Comparison of ENCODE assay signal across 20 cellular contexts in the genomic region with DNA sequence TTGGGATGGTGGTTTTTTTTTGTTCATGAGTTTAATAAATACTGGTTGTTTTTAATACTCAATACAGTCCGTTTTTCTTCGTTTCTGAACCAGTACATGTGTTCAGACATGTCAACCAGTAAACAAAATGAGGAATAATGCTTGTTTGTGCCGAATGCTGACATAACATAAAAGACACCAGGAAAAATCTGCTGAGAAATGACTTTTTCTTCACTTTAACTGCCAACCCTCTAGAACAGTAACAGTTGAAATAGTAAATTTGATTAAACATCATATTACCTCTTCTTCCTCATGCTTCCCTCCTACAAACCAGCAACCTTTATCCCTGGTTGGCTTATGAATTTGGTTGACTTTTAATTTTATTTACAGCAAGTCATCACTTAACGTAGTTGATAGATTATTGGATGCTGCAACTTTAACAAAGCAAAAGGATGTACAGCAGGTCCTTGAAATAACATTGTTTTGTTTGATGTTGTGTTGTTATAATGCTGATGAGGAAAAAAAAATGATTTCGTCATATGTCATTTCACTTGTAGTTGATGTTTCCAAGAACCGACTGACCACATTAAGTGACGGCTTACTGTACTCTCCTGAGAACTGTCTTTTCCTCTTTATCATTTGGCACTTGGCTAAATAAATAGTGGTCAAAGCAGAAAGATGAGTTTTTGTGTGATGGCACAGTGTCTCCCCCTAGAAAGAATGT.
A peak's percentile ranks its signal among the peaks of the same experiment; 100 is the strongest.
DNase-seq lines count a peak whose midpoint lies in the region; ATAC-seq, FAIRE-seq and TF ChIP-seq lines count a peak whose summit lies in the region.
"Had no signal": no experiment of that assay in that cellular context is flagged by ENCODE, and none has a peak within 500 bp of the region (broad histone marks: within the 10 kb centered on the region; RNA-seq: fewer than 3 reads in every experiment).

No MANE protein-coding gene starts in this region.

- no peak overlapping the region for H4K91ac ChIP-seq in IMR-90 (ENCODE audit: insufficient read depth, low read depth, low read length)

- H3K4me2 ChIP-seq in A549 = no peak overlapping the region
- no peak overlapping the region for H3K4me2 ChIP-seq in IMR-90 (ENCODE audit: low read depth, low read length)

- no peak for TF ChIP-seq RAD21 in A549 (conservative IDR thresholded peaks at IDR 0.05 in 1 of 2, IDR thresholded peaks at IDR 0.05 in 1 of 2)
- TF ChIP-seq RAD21 in IMR-90 (IDR thresholded peaks at IDR 0.05; ENCODE audit: low read length) = no peak

- no TSS peak for BruUV-seq in IMR-90 (replicated peaks; lab: Mats Ljungman, UMichigan)

- no peaks in the 10 kb centered on the region for H3K27me3 ChIP-seq in IMR-90 (ENCODE audit: control insufficient read depth, insufficient read depth, low read length)
- H3K27me3 ChIP-seq: BE2C had no signal

- H3K27ac ChIP-seq in A549 (no peak overlapping the region), IMR-90 (ENCODE audit: insufficient read depth, low read length) (no peak overlapping the region)

- H4K8ac ChIP-seq in IMR-90 (ENCODE audit: low read depth in 2 of 2, low read length in 2 of 2) = no peak overlapping the region

- POLR2A ChIA-PET in A549 (lab: Yijun Ruan, JAX) (no interaction called here), IMR-90 (lab: Charles Lee; ENCODE audit: unreplicated experiment) (no interaction called here)

- H3K14ac ChIP-seq in IMR-90 (replicated peaks; ENCODE audit: low read depth, low read length) = no peak overlapping the region

- no peak overlapping the region for H3K23ac ChIP-seq in IMR-90 (ENCODE audit: low read depth, low read length)

- H3K56ac ChIP-seq in IMR-90 (ENCODE audit: extremely low read depth, insufficient read depth, low read length) = no peak overlapping the region

- H2AK5ac ChIP-seq in IMR-90 (ENCODE audit: low read depth, low read length) = no peak overlapping the region

- no peak for TF ChIP-seq EP300 in A549 (IDR thresholded peaks at IDR 0.05)

- DNase-seq in A549 (ENCODE audit: low read depth in 1 of 2, low spot score in 1 of 2) (no peak), IMR-90 (no peak), RPMI8226 (peak; percentile 7), mesothelial cell of epicardium (ENCODE audit: low spot score in 2 of 2, unreplicated experiment in 2 of 2) (no peak), T-helper 1 cell (no peak)
- DNase-seq: ACHN; BE2C; C1 segment of cervical spinal cord; CD4-positive, CD25-positive, alpha-beta regulatory T cell; CD8-positive, alpha-beta memory T cell; COR-L47; DMS79; GDM1; GOT3; H7; HFFc6; KBM-7 had no signal

- H3K4me3 Mint-ChIP-seq in dendritic cell treated with granulocyte-macrophage colony-stimulating factor and Interleukin-4, amounts not matched to agents 40 ng/mL and 50 ng/mL, for 4 days = no peak overlapping the region
- no peak overlapping the region for H3K4me3 Mint-ChIP-seq in mesothelial cell of epicardium
- H3K4me3 Mint-ChIP-seq: CD4-positive, CD25-positive, alpha-beta regulatory T cell; CD8-positive, alpha-beta memory T cell; HFFc6 had no signal

- peaks cover 10% of the 10 kb centered on the region for H3K4me1 Mint-ChIP-seq in dendritic cell treated with granulocyte-macrophage colony-stimulating factor and Interleukin-4, amounts not matched to agents 40 ng/mL and 50 ng/mL, for 4 days (ENCODE audit: low read depth)
- H3K4me1 Mint-ChIP-seq in mesothelial cell of epicardium = no peaks in the 10 kb centered on the region

- CTCF ChIA-PET in A549 (lab: Yijun Ruan, JAX) (interaction anchor here (0.6 kb wide), 1 partner anchor 51 kb away, joined by 3 read pairs; no protein-coding TSS in a partner anchor), IMR-90 (lab: Yijun Ruan, JAX) (interaction anchor here (0.7 kb wide), 1 partner anchor 216 kb away, joined by 3 read pairs; no protein-coding TSS in a partner anchor)

- peak overlapping the region; percentile 75 for H3K27ac Mint-ChIP-seq in dendritic cell treated with granulocyte-macrophage colony-stimulating factor and Interleukin-4, amounts not matched to agents 40 ng/mL and 50 ng/mL, for 4 days
- H3K27ac Mint-ChIP-seq in mesothelial cell of epicardium = no peak overlapping the region
- H3K27ac Mint-ChIP-seq: CD4-positive, CD25-positive, alpha-beta regulatory T cell; HFFc6 had no signal

- intact Hi-C loops in IMR-90 (cut with micrococcal nuclease) = no loop called here
- intact Hi-C loops in dendritic cell treated with granulocyte-macrophage colony-stimulating factor and Interleukin-4, amounts not matched to agents 40 ng/mL and 50 ng/mL, for 4 days (cut with micrococcal nuclease) = no loop called here

- no peaks in the 10 kb centered on the region for H3K36me3 Mint-ChIP-seq in dendritic cell treated with granulocyte-macrophage colony-stimulating factor and Interleukin-4, amounts not matched to agents 40 ng/mL and 50 ng/mL, for 4 days (ENCODE audit: low read depth)
- no peaks in the 10 kb centered on the region for H3K36me3 Mint-ChIP-seq in mesothelial cell of epicardium
- H3K36me3 Mint-ChIP-seq: CD4-positive, CD25-positive, alpha-beta regulatory T cell; CD8-positive, alpha-beta memory T cell had no signal

- no peak overlapping the region for H2AK9ac ChIP-seq in IMR-90 (replicated peaks; ENCODE audit: low read depth, low read length, poor library complexity)

- no peak overlapping the region for H4K5ac ChIP-seq in IMR-90 (ENCODE audit: low read depth, low read length)

- no peak for FAIRE-seq in A549 (lab: Jason Lieb, UNC)

- H3K4me3 ChIP-seq in A549 (no peak overlapping the region), IMR-90 (ENCODE audit: insufficient read depth, low read depth, low read length) (no peak overlapping the region)

- H3K4me1 ChIP-seq in A549 (no peaks in the 10 kb centered on the region), IMR-90 (ENCODE audit: control insufficient read depth, insufficient read depth, low read length) (no peaks in the 10 kb centered on the region)
- H3K4me1 ChIP-seq: BE2C had no signal

- whole genome bisulfite sequencing in A549 (ENCODE audit: missing lambda C conversion rate) = 60% methylated on average over 7 of the region's 7 CpGs
- no CpG with 5 or more reads among the region's 7 CpGs for WGBS in IMR-90 (ENCODE audit: extremely low coverage in 2 of 2, insufficient read length in 1 of 2), 2 experiments

- ATAC-seq in A549 (no peak), IMR-90 (ENCODE audit: low read depth) (no peak), HG03521 (IDR thresholded peaks at IDR 0.05; ENCODE audit: unreplicated experiment) (no peak)
- ATAC-seq: HCT116 had no signal

- no peak overlapping the region for H2BK5ac ChIP-seq in IMR-90 (ENCODE audit: low read depth, low read length, poor library complexity, severe bottlenecking)

- in situ Hi-C loops in IMR-90 (cut with MboI; ENCODE audit: low sequenced_read_pairs) = no loop called here

- H3K36me3 ChIP-seq in IMR-90 (ENCODE audit: control insufficient read depth, insufficient read depth, low read length) = no peaks in the 10 kb centered on the region
- H3K36me3 ChIP-seq: BE2C had no signal

- TF ChIP-seq POLR2A in A549 (IDR thresholded peaks at IDR 0.05; ENCODE audit: low read length) (no peak), IMR-90 (IDR thresholded peaks at IDR 0.05; ENCODE audit: low read depth, low read length) (no peak)

- H3K9me3 Mint-ChIP-seq in dendritic cell treated with granulocyte-macrophage colony-stimulating factor and Interleukin-4, amounts not matched to agents 40 ng/mL and 50 ng/mL, for 4 days = no peaks in the 10 kb centered on the region
- no peaks in the 10 kb centered on the region for H3K9me3 Mint-ChIP-seq in mesothelial cell of epicardium
- H3K9me3 Mint-ChIP-seq: CD8-positive, alpha-beta memory T cell had no signal

- H3K79me1 ChIP-seq in IMR-90 (ENCODE audit: low read depth in 1 of 2, low read length in 2 of 2) = no peaks in the 10 kb centered on the region

- dilution Hi-C loops in IMR-90 (cut with HindIII; ENCODE audit: low sequenced_read_pairs, unreplicated experiment) = no loop called here

- no peaks in the 10 kb centered on the region for H3K9me1 ChIP-seq in IMR-90 (ENCODE audit: insufficient read depth, low read length)

- no peaks in the 10 kb centered on the region for H4K20me1 ChIP-seq in IMR-90 (ENCODE audit: insufficient read depth, low read length)

- no peak overlapping the region for H2BK15ac ChIP-seq in IMR-90 (ENCODE audit: low read depth, low read length)

- H3K27me3 Mint-ChIP-seq in dendritic cell treated with granulocyte-macrophage colony-stimulating factor and Interleukin-4, amounts not matched to agents 40 ng/mL and 50 ng/mL, for 4 days = no peaks in the 10 kb centered on the region
- no peaks in the 10 kb centered on the region for H3K27me3 Mint-ChIP-seq in mesothelial cell of epicardium (ENCODE audit: low read depth)
- H3K27me3 Mint-ChIP-seq: CD4-positive, CD25-positive, alpha-beta regulatory T cell; CD8-positive, alpha-beta memory T cell had no signal

- no peak overlapping the region for H2AFZ ChIP-seq in IMR-90 (replicated peaks; ENCODE audit: low read length, poor library complexity)

- no peak overlapping the region for H2BK20ac ChIP-seq in IMR-90 (ENCODE audit: low read depth, low read length)

- H3K9me3 ChIP-seq in A549 (no peaks in the 10 kb centered on the region), IMR-90 (ENCODE audit: control insufficient read depth, insufficient read depth, low read length) (no peaks in the 10 kb centered on the region)
- H3K9me3 ChIP-seq: BE2C had no signal

- no peak overlapping the region for H3K4ac ChIP-seq in IMR-90 (ENCODE audit: low read depth, low read length)

- no peak overlapping the region for H2BK120ac ChIP-seq in IMR-90 (ENCODE audit: low read depth, low read length)

- no peak overlapping the region for H3K9ac ChIP-seq in IMR-90 (ENCODE audit: low read depth, low read length)

- no peak overlapping the region for H3K18ac ChIP-seq in IMR-90 (ENCODE audit: low read depth, low read length)

- TF ChIP-seq CTCF in A549 (IDR thresholded peaks at IDR 0.05) (no peak), IMR-90 (conservative IDR thresholded peaks at IDR 0.05; ENCODE audit: low read depth, low read length) (no peak), mesothelial cell of epicardium (IDR thresholded peaks at IDR 0.05; ENCODE audit: unreplicated experiment) (no peak)

TF ChIP-seq in A549, 52 proteins besides CTCF, POLR2A, EP300 and RAD21:
- peak; percentile 55 for TF ChIP-seq MAFK (IDR thresholded peaks at IDR 0.05; ENCODE audit: partially characterized antibody)
- TF ChIP-seq, protein P1, sequence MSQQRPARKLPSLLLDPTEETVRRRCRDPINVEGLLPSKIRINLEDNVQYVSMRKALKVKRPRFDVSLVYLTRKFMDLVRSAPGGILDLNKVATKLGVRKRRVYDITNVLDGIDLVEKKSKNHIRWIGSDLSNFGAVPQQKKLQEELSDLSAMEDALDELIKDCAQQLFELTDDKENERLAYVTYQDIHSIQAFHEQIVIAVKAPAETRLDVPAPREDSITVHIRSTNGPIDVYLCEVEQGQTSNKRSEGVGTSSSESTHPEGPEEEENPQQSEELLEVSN (IDR thresholded peaks at IDR 0.05; ENCODE audit: borderline replicate concordance, low read depth) = no peak

TF ChIP-seq in IMR-90, 13 proteins besides CTCF, POLR2A, EP300 and RAD21:
- TF ChIP-seq MAFK (IDR thresholded peaks at IDR 0.05; ENCODE audit: low read depth, low read length) (peak; percentile 44; the same call in 1 of the 2 replicates), MXI1 (IDR thresholded peaks at IDR 0.05; ENCODE audit: borderline replicate concordance, low read depth, low read length) (no peak)
